11 cellular contexts compared by ENCODE assay signal in genomic region chr1:33228935-33229487, GRCh38. TPM values are rescaled to one million over a fixed set of nuclear protein-coding genes. Genes with fewer than 3 reads are reported as not detected.
DNase-seq lines count a peak whose midpoint lies in the region; ATAC-seq and TF ChIP-seq lines count a peak whose summit lies in the region.
"Had no signal": no experiment of that assay in that cellular context is flagged by ENCODE, and none has a peak within 500 bp of the region (broad histone marks: within the 10 kb centered on the region; RNA-seq: fewer than 3 reads in every experiment).

No MANE protein-coding gene starts in this region.

- H3K9me3 Mint-ChIP-seq in immature natural killer cell, result peaks cover 2 to 13% (median 10%) of the 10 kb centered on the region in 6 donors
- H3K9me3 Mint-ChIP-seq in natural killer cell, result peaks cover 2 to 10% of the 10 kb centered on the region in 2 donors

- intact Hi-C loops in natural killer cell (cut with micrococcal nuclease), result no loop called here

- H3K4me3 ChIP-seq in AG10803 (ENCODE audit: low read length), result no peak overlapping the region
- no peak overlapping the region for H3K4me3 ChIP-seq in epithelial cell of esophagus (ENCODE audit: low read length)
- no peak overlapping the region for H3K4me3 ChIP-seq in coronary artery

- TF ChIP-seq CTCF in AG10803 (conservative IDR thresholded peaks at IDR 0.05; ENCODE audit: low read length) (no peak), epithelial cell of esophagus (IDR thresholded peaks at IDR 0.05; ENCODE audit: insufficient read depth, low read depth, low read length, missing control alignments) (no peak), natural killer cell (IDR thresholded peaks at IDR 0.05) (no peak), coronary artery (IDR thresholded peaks at IDR 0.05) (no peak)

- H3K27ac Mint-ChIP-seq in immature natural killer cell (no peak overlapping the region), natural killer cell (no peak overlapping the region)

- DNase-seq in AG10803 (ENCODE audit: low read depth) (peak; percentile 96), NCI-H2171 treated with DMSO at 0.1 percent for 48 hours (lab: John Stamatoyannopoulos, UW) (peak; percentile 85), epithelial cell of esophagus (ENCODE audit: low read depth) (peak; percentile 89), myocyte (ENCODE audit: low read depth) (peak; percentile 90), immature natural killer cell (no peak), natural killer cell (no peak), coronary artery (ENCODE audit: low spot score) (no peak), SK-N-DZ (ENCODE audit: low spot score) (no peak)
- DNase-seq: activated T-cell treated with anti-CD3 and anti-CD28 coated beads, Interleukin-2, amount 50 U/mL, for 48 hours; MV-4-11; naive thymus-derived CD4-positive, alpha-beta T cell had no signal

- no peak overlapping the region for H3K4me3 Mint-ChIP-seq in immature natural killer cell
- no peak overlapping the region for H3K4me3 Mint-ChIP-seq in natural killer cell
- H3K4me3 Mint-ChIP-seq: naive thymus-derived CD4-positive, alpha-beta T cell had no signal

- H3K4me1 Mint-ChIP-seq in immature natural killer cell, result no peaks in the 10 kb centered on the region
- H3K4me1 Mint-ChIP-seq in natural killer cell, result no peaks in the 10 kb centered on the region
- H3K4me1 Mint-ChIP-seq: naive thymus-derived CD4-positive, alpha-beta T cell had no signal

- H3K27ac ChIP-seq in coronary artery, result no peak overlapping the region

- H3K36me3 Mint-ChIP-seq in immature natural killer cell, result peaks cover 0 to 11% (median 3%) of the 10 kb centered on the region in 3 donors
- peaks cover 7% of the 10 kb centered on the region for H3K36me3 Mint-ChIP-seq in natural killer cell

- no peak for ATAC-seq in natural killer cell
- ATAC-seq: naive thymus-derived CD4-positive, alpha-beta T cell had no signal

- H3K27me3 Mint-ChIP-seq in immature natural killer cell (ENCODE audit: low read depth in 3 of 3), result peaks cover 5 to 9% (median 9%) of the 10 kb centered on the region in 3 donors
- H3K27me3 Mint-ChIP-seq in natural killer cell (ENCODE audit: low read depth in 2 of 2), result peaks cover 20 to 23% of the 10 kb centered on the region in 2 donors

RNA-seq across cellular contexts. Expression of gene ZNF362, which starts 27.3 kb away (rescaled TPM):
- total RNA-seq in myocyte (20.4 and 28.0 TPM in 2 replicates), natural killer cell (10 to 100 TPM; 34.7 to 39.1 (median 38.3) TPM)
- 30.2 TPM for polyA plus RNA-seq in myocyte (2012)
- polyA plus RNA-seq in immature natural killer cell, result 10 to 100 TPM in 2 of 3 donors, 1 to 10 TPM in 1; 5.5 to 37.9 (median 16.2) TPM
- polyA plus RNA-seq in SK-N-DZ (2014; cell fraction: cytosol; rRNA removed), result 14.8 TPM in 2 replicates
- 11.7 and 13.7 TPM in 2 replicates for polyA plus RNA-seq in SK-N-DZ (2014; cell fraction: nucleus; rRNA removed)

RNA-seq across cellular contexts. Expression of gene TRIM62, which starts 47.2 kb away (rescaled TPM):
- 16.8 and 20.8 TPM in 2 replicates for total RNA-seq in myocyte
- 7.5 TPM for polyA plus RNA-seq in myocyte (2012)
- polyA plus RNA-seq in immature natural killer cell, result 1 to 10 TPM in 2 of 3 donors, not detected in 1; 2.5 to 8.0 TPM
- total RNA-seq in natural killer cell, result 10 to 100 TPM; 18.2 to 35.4 (median 23.2) TPM
- 2.8 and 3.5 TPM in 2 replicates for polyA plus RNA-seq in SK-N-DZ (2014; cell fraction: cytosol; rRNA removed)
- 1.1 and 1.8 TPM in 2 replicates for polyA plus RNA-seq in SK-N-DZ (2014; cell fraction: nucleus; rRNA removed)

Comparison
In these comparisons a context has a peak if more than half of its experiments do, and no peak if none do; other contexts are left out.
1. DNase-seq: peak in AG10803 (single experiment), NCI-H2171 treated with DMSO at 0.1 percent for 48 hours (single experiment), epithelial cell of esophagus (single experiment) and myocyte (single experiment); none in immature natural killer cell (0 of 3), natural killer cell (single experiment), coronary artery (single experiment) and SK-N-DZ (single experiment).